In the genomic region with DNA sequence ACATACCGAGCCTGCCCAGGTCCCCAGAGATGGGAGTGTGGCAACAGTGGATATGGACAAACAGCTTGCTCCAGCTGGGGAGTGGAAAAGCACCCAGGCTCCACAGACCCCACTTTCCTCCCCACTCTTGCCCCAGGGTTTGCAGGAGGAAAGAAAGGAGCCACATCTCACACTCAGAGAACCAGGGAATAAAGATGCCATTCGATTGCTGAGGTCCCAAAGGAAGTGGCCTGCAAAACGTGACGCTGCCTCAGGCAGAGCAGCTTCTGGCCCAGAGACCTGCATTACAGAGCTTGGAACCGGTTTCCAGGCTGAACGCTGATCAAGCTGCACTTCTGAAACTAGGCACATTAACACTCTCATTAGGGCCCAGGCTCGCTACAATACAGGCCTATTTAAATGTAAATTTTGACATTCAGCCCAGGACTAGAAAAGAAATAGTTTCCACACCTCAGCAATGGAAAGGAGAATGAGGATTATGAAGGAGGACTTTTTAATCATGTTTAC, we compare ENCODE assay signal across 14 cellular contexts.
DNase-seq lines count a peak whose midpoint lies in the region; ATAC-seq, FAIRE-seq and TF ChIP-seq lines count a peak whose summit lies in the region.
"Had no signal": no experiment of that assay in that cellular context is flagged by ENCODE, and none has a peak within 500 bp of the region (broad histone marks: within the 10 kb centered on the region; RNA-seq: fewer than 3 reads in every experiment).

No MANE protein-coding gene starts in this region.

- H3K9me1 ChIP-seq in keratinocyte (ENCODE audit: control insufficient read depth, extremely low read depth, insufficient read depth, low read length): no peaks in the 10 kb centered on the region

- H3K18ac ChIP-seq in H1 (ENCODE audit: extremely low read depth, low read length): peak overlapping the region; percentile 11; the same call in 1 of the 2 replicates

- intact Hi-C loops in spleen (cut with DNase I; ENCODE audit: low total_unique reads): no loop called here

- dilution Hi-C loops in keratinocyte (cut with MboI; ENCODE audit: extremely low pct_ligation_motif_present, low sequenced_read_pairs): no loop called here

- FAIRE-seq in H1 (lab: Jason Lieb, UNC) (peak; percentile 75), keratinocyte (lab: Jason Lieb, UNC) (no peak)
- FAIRE-seq: islet of Langerhans had no signal

- no peaks in the 10 kb centered on the region for H3K4me1 Mint-ChIP-seq in stimulated activated naive CD8-positive, alpha-beta T cell treated with anti-CD3 and anti-CD28 coated beads, Interleukin-15, amount 100 ng/mL, for 72 hours
- H3K4me1 Mint-ChIP-seq: stimulated activated memory B cell treated with anti-CD40 and anti-IgM and Interleukin-4, amounts not matched to agents 10 μg/mL and 1 μg/mL and 100 μg/mL, for 72 hours had no signal

- ATAC-seq in stimulated activated naive CD8-positive, alpha-beta T cell treated with anti-CD3 and anti-CD28 coated beads, Interleukin-15, amount 100 ng/mL, for 72 hours: no peak
- ATAC-seq: stimulated activated memory B cell treated with anti-CD40 and anti-IgM and Interleukin-4, amounts not matched to agents 10 μg/mL and 1 μg/mL and 100 μg/mL, for 72 hours had no signal

- H4K20me1 ChIP-seq in H1 (replicated peaks in 1 of 2; ENCODE audit: control insufficient read depth in 1 of 2, insufficient read depth in 2 of 2, low read length in 2 of 2): peaks cover 0 to 7% of the 10 kb centered on the region in 2 experiments
- H4K20me1 ChIP-seq in keratinocyte (ENCODE audit: control insufficient read depth, extremely low read depth, insufficient read depth, low read length): no peaks in the 10 kb centered on the region

- CTCF ChIA-PET in H1 (lab: Charles Lee; ENCODE audit: partially characterized antibody): interaction anchor here (0.6 to 3.2 kb wide), 10 partner anchors 9 to 366 kb away, joined by 3 to 12 read pairs (median 4); no protein-coding TSS in a partner anchor

- H2BK12ac ChIP-seq in H1 (ENCODE audit: low read depth, low read length): peak overlapping the region; percentile 69; the same call in 1 of the 2 replicates

- H3K4me2 ChIP-seq in H1 (ENCODE audit: insufficient read depth in 1 of 2, low read depth in 2 of 2, low read length in 2 of 2) (peak overlapping the region; percentile 3 to 32; a peak in 3 of 4 replicates), keratinocyte (ENCODE audit: control insufficient read depth, extremely low read depth, insufficient read depth, low read depth, low read length) (peak overlapping the region; percentile 47)

- H3K36me3 ChIP-seq in HAP-1 (replicated peaks) (no peaks in the 10 kb centered on the region), H1 (ENCODE audit: control insufficient read depth in 2 of 4, insufficient read depth in 4 of 4, low read length in 3 of 4) (no peaks in the 10 kb centered on the region), keratinocyte (ENCODE audit: control insufficient read depth in 2 of 2, extremely low read depth in 1 of 2, insufficient read depth in 2 of 2, low read length in 2 of 2) (no peaks in the 10 kb centered on the region), spleen (no peaks in the 10 kb centered on the region)

- H4K8ac ChIP-seq in H1 (ENCODE audit: extremely low read depth, insufficient read depth, low read length): no peak overlapping the region

- peaks cover 10% of the 10 kb centered on the region for H3K4me1 ChIP-seq in HAP-1
- H3K4me1 ChIP-seq in H1 (replicated peaks in 1 of 4; ENCODE audit: control insufficient read depth in 3 of 4, insufficient read depth in 4 of 4, low read length in 3 of 4): peaks cover 5 to 17% (median 12%) of the 10 kb centered on the region in 4 experiments
- no peaks in the 10 kb centered on the region for H3K4me1 ChIP-seq in keratinocyte (ENCODE audit: control insufficient read depth, extremely low read depth, insufficient read depth, low read length)
- peaks cover 0 to 12% (median 0%) of the 10 kb centered on the region in 6 donors for H3K4me1 ChIP-seq in spleen

- no peaks in the 10 kb centered on the region for H3K27me3 Mint-ChIP-seq in stimulated activated naive CD8-positive, alpha-beta T cell treated with anti-CD3 and anti-CD28 coated beads, Interleukin-15, amount 100 ng/mL, for 72 hours
- H3K27me3 Mint-ChIP-seq: activated CD8-positive, alpha-beta T cell treated with anti-CD3 and anti-CD28 coated beads for 36 hours had no signal

- no peak for TF ChIP-seq RAD21 in H1 (IDR thresholded peaks at IDR 0.05 in 1 of 2, conservative IDR thresholded peaks at IDR 0.05 in 1 of 2; ENCODE audit: low read depth in 2 of 2, low read length in 2 of 2)

- H2AFZ ChIP-seq in H1 (ENCODE audit: low read length): peak overlapping the region; percentile 28; the same call in 1 of the 2 replicates
- H2AFZ ChIP-seq in keratinocyte (ENCODE audit: control insufficient read depth, low read length): peak overlapping the region; percentile 39

- H2BK15ac ChIP-seq in H1 (ENCODE audit: low read length): no peak overlapping the region

- no peak overlapping the region for H3K4me3 Mint-ChIP-seq in stimulated activated naive CD8-positive, alpha-beta T cell treated with anti-CD3 and anti-CD28 coated beads, Interleukin-15, amount 100 ng/mL, for 72 hours
- H3K4me3 Mint-ChIP-seq: activated CD8-positive, alpha-beta T cell treated with anti-CD3 and anti-CD28 coated beads for 36 hours; CD4-positive, alpha-beta T cell had no signal

- TF ChIP-seq EP300 in H1 (IDR thresholded peaks at IDR 0.05; ENCODE audit: borderline replicate concordance in 1 of 2, low read depth in 2 of 2, low read length in 2 of 2): no peak

- TF ChIP-seq CTCF in H1 (IDR thresholded peaks at IDR 0.05; ENCODE audit: control extremely low read depth in 1 of 3, insufficient read depth in 1 of 3, low read depth in 1 of 3, low read length in 3 of 3): no peak
- no peak for TF ChIP-seq CTCF in keratinocyte (optimal IDR thresholded peaks at IDR 0.05 in 1 of 3, IDR thresholded peaks at IDR 0.05 in 1 of 3, conservative IDR thresholded peaks at IDR 0.05 in 1 of 3; ENCODE audit: extremely low read depth in 1 of 3, insufficient read depth in 2 of 3, low read length in 3 of 3)
- TF ChIP-seq CTCF in spleen (IDR thresholded peaks at IDR 0.05 in 8 of 11, conservative IDR thresholded peaks at IDR 0.05 in 3 of 11): no peak

- H3K4ac ChIP-seq in H1 (replicated peaks; ENCODE audit: insufficient read length, low read depth, low read length): no peak overlapping the region

- peak; percentile 72 to 85 for DNase-seq in HAP-1 (ENCODE audit: low spot score in 2 of 2)
- peak in 1 of 2 experiments; percentile 33 for DNase-seq in H1 (ENCODE audit: low read depth in 1 of 2, low spot score in 2 of 2)
- no peak for DNase-seq in keratinocyte (ENCODE audit: low read depth, low spot score)
- DNase-seq in spleen: peak; percentile 40
- no peak for DNase-seq in stimulated activated naive CD8-positive, alpha-beta T cell treated with anti-CD3 and anti-CD28 coated beads, Interleukin-15, amount 100 ng/mL, for 72 hours
- DNase-seq in AG20443 (ENCODE audit: low spot score): no peak
- no peak for DNase-seq in HuH-7 (ENCODE audit: low spot score)
- DNase-seq in DMS153 treated with DMSO at 0.1 percent for 48 hours (lab: John Stamatoyannopoulos, UW; ENCODE audit: unreplicated experiment): no peak
- DNase-seq: activated CD8-positive, alpha-beta T cell treated with anti-CD3 and anti-CD28 coated beads for 36 hours; activated gamma-delta T cell treated with Interleukin-2 at 50 U/mL for 16 hours; CD4-positive, alpha-beta T cell; stimulated activated CD4-positive, alpha-beta T cell treated with anti-CD3 and anti-CD28 coated beads, Interleukin-2, amount 100 ng/mL, for 24 hours had no signal

- peaks cover 8% of the 10 kb centered on the region for H3K23me2 ChIP-seq in H1 (ENCODE audit: low read depth, low read length)

- H3K79me2 ChIP-seq in H1 (ENCODE audit: control insufficient read depth in 1 of 2, insufficient read depth in 2 of 2, low read length in 2 of 2) (no peaks in the 10 kb centered on the region), keratinocyte (ENCODE audit: control insufficient read depth, insufficient read depth, low read length) (no peaks in the 10 kb centered on the region)

- H3K27ac Mint-ChIP-seq in stimulated activated naive CD8-positive, alpha-beta T cell treated with anti-CD3 and anti-CD28 coated beads, Interleukin-15, amount 100 ng/mL, for 72 hours: no peak overlapping the region
- H3K27ac Mint-ChIP-seq: activated CD8-positive, alpha-beta T cell treated with anti-CD3 and anti-CD28 coated beads for 36 hours; CD4-positive, alpha-beta T cell; stimulated activated memory B cell treated with anti-CD40 and anti-IgM and Interleukin-4, amounts not matched to agents 10 μg/mL and 1 μg/mL and 100 μg/mL, for 72 hours had no signal

- POLR2A ChIA-PET in H1 (lab: Charles Lee; ENCODE audit: partially characterized antibody): interaction anchor here (1.2 to 1.3 kb wide), 2 partner anchors 9 to 120 kb away, joined by 3 to 6 read pairs; no protein-coding TSS in a partner anchor

- peak overlapping the region; percentile 25 for H2BK120ac ChIP-seq in H1 (replicated peaks; ENCODE audit: low read depth, low read length)

- peak overlapping the region; percentile 57; the same call in 1 of the 2 replicates for H2BK20ac ChIP-seq in H1 (ENCODE audit: low read length)

- no peak overlapping the region for H3K23ac ChIP-seq in H1 (ENCODE audit: insufficient read length)

- no peaks in the 10 kb centered on the region for H3K9me3 Mint-ChIP-seq in stimulated activated naive CD8-positive, alpha-beta T cell treated with anti-CD3 and anti-CD28 coated beads, Interleukin-15, amount 100 ng/mL, for 72 hours
- H3K9me3 Mint-ChIP-seq: activated CD8-positive, alpha-beta T cell treated with anti-CD3 and anti-CD28 coated beads for 36 hours; CD4-positive, alpha-beta T cell; stimulated activated memory B cell treated with anti-CD40 and anti-IgM and Interleukin-4, amounts not matched to agents 10 μg/mL and 1 μg/mL and 100 μg/mL, for 72 hours had no signal

- H3K4me3 ChIP-seq in HAP-1 (no peak overlapping the region; the same call in 1 of the 2 replicates), H1 (ENCODE audit: extremely low read depth in 1 of 4, insufficient read depth in 2 of 4, low read depth in 3 of 4, low read length in 4 of 4) (peak overlapping the region in 1 of 4 experiments; percentile 37; a peak in 2 of 8 replicates), keratinocyte (ENCODE audit: control insufficient read depth in 2 of 3, extremely low read depth in 1 of 3, insufficient read depth in 2 of 3, low read depth in 1 of 3, low read length in 3 of 3) (peak overlapping the region in 1 of 3 experiments; percentile 36), spleen (peak overlapping the region in 1 of 8 donors; percentile 35)

- 0 out of 2 replicates have a peak overlapping the region, but pooled peaks have one; percentile 25 for H2AK5ac ChIP-seq in H1 (ENCODE audit: low read depth, low read length)

- H3K79me1 ChIP-seq in H1 (ENCODE audit: low read depth, low read length): no peaks in the 10 kb centered on the region

- H3K27ac ChIP-seq in H1 (ENCODE audit: low read depth, low read length) (no peak overlapping the region), keratinocyte (ENCODE audit: control insufficient read depth, insufficient read depth, low read length) (no peak overlapping the region), spleen (no peak overlapping the region)

- no peak overlapping the region for H4K5ac ChIP-seq in H1 (ENCODE audit: insufficient read length, low read depth, low read length)

- no peak overlapping the region for H3K9ac ChIP-seq in H1 (replicated peaks in 1 of 4; ENCODE audit: extremely low read depth in 1 of 4, low read depth in 3 of 4, low read length in 3 of 4)
- no peak overlapping the region for H3K9ac ChIP-seq in keratinocyte (ENCODE audit: control insufficient read depth, extremely low read depth, insufficient read depth, low read length)

- no peak overlapping the region for H3K56ac ChIP-seq in H1 (replicated peaks; ENCODE audit: insufficient read length, low read depth, low read length)

- H3K27me3 ChIP-seq in HAP-1 (ENCODE audit: low read depth) (no peaks in the 10 kb centered on the region), H1 (replicated peaks in 1 of 4; ENCODE audit: control insufficient read depth in 3 of 4, extremely low read depth in 1 of 4, insufficient read depth in 3 of 4, low read length in 3 of 4) (no peaks in the 10 kb centered on the region; a peak in 1 of 7 replicates), keratinocyte (ENCODE audit: control insufficient read depth, extremely low read depth, insufficient read depth, low read length) (no peaks in the 10 kb centered on the region), spleen (replicated peaks in 1 of 7) (peaks cover 0 to 4% (median 0%) of the 10 kb centered on the region in 7 donors)

- no peak overlapping the region for H3K14ac ChIP-seq in H1 (ENCODE audit: insufficient read length)

- TF ChIP-seq POLR2A in H1 (IDR thresholded peaks at IDR 0.05; ENCODE audit: control extremely low read depth in 1 of 2, low read depth in 2 of 2, low read length in 2 of 2) (no peak), spleen (IDR thresholded peaks at IDR 0.05) (no peak)

- peak overlapping the region; percentile 45; the same call in 1 of the 2 replicates for H2BK5ac ChIP-seq in H1 (ENCODE audit: low read depth, low read length)

- H3K9me3 ChIP-seq in HAP-1 (no peaks in the 10 kb centered on the region), H1 (ENCODE audit: insufficient read depth in 2 of 2, low read depth in 1 of 2, low read length in 1 of 2) (no peaks in the 10 kb centered on the region), keratinocyte (ENCODE audit: control insufficient read depth, low read depth, low read length) (no peaks in the 10 kb centered on the region), spleen (no peaks in the 10 kb centered on the region)

- 19% methylated on average over 7 of the region's 7 CpGs; no CpG with 5 or more reads in 1 of the 2 experiments for WGBS in H1 (ENCODE audit: extremely low coverage in 1 of 2, insufficient coverage in 1 of 2, insufficient read length in 1 of 2, insufficient replicate concordance in 2 of 2, low coverage in 1 of 2, low lambda C conversion rate in 2 of 2, missing lambda C conversion rate in 1 of 2), 2 experiments
- 56 to 86% (median 74%) methylated on average over 7 of the region's 7 CpGs for WGBS in spleen, 5 donors

- peak overlapping the region; percentile 57 for H4K91ac ChIP-seq in H1 (replicated peaks; ENCODE audit: insufficient read length, low read length)

- in situ Hi-C loops in HAP-1 (cut with MboI; ENCODE audit: low sequenced_read_pairs): no loop called here

Comparison
In these comparisons a context has a peak if more than half of its experiments do, and no peak if none do; other contexts are left out.
1. DNase-seq: peak in HAP-1 (2 of 2) and spleen (single experiment); none in keratinocyte (single experiment), stimulated activated naive CD8-positive, alpha-beta T cell treated with anti-CD3 and anti-CD28 coated beads, Interleukin-15, amount 100 ng/mL, for 72 hours (0 of 2), AG20443 (single experiment), HuH-7 (single experiment) and DMS153 treated with DMSO at 0.1 percent for 48 hours (single experiment).